Comparison of ENCODE assay signal across 11 cellular contexts in the genomic region with DNA sequence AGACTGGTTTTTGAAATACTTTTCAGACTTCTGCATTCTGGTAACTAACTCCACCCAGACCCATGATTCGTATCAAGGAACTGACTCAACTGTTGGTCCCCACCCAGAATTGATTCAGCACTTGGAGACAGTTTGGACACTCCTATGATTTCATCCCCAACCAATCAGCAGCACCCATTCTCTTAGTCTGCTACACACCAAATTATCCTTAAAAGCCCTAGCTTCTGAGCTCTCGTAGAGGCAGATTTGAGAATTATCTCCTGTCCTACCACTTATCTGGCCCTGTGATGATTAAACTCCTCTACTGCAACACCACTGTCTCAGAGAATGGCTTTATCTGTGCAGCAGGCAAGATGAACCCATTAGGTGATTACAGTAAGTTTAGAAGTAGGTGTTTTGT. TPM values are rescaled to one million over a fixed set of nuclear protein-coding genes. Genes with fewer than 3 reads are reported as not detected.
DNase-seq lines count a peak whose midpoint lies in the region; ATAC-seq and TF ChIP-seq lines count a peak whose summit lies in the region.
"Had no signal": no experiment of that assay in that cellular context is flagged by ENCODE, and none has a peak within 500 bp of the region (broad histone marks: within the 10 kb centered on the region; RNA-seq: fewer than 3 reads in every experiment).

No MANE protein-coding gene starts in this region.

- CTCF ChIA-PET in activated naive CD4-positive, alpha-beta T cell treated with anti-CD3 and anti-CD28 coated beads, Interleukin-2, amount 10 ng/mL, durations not matched to agents 7 days and 5 days (lab: Charles Lee) = interaction anchor here (1.2 kb wide), 1 partner anchor 27 kb away, joined by 3 read pairs; no protein-coding TSS in a partner anchor

- TF ChIP-seq CTCF in transverse colon (IDR thresholded peaks at IDR 0.05) = no peak

- TF ChIP-seq POLR2A in transverse colon (IDR thresholded peaks at IDR 0.05) = no peak

- H3K27me3 ChIP-seq in transverse colon = no peaks in the 10 kb centered on the region
- H3K27me3 ChIP-seq: uterus had no signal

- no peak for TF ChIP-seq EP300 in transverse colon (IDR thresholded peaks at IDR 0.05; ENCODE audit: low read depth)

- H3K36me3 ChIP-seq in transverse colon = no peaks in the 10 kb centered on the region
- H3K36me3 ChIP-seq: uterus had no signal

- peaks cover 2% of the 10 kb centered on the region for H3K36me3 Mint-ChIP-seq in activated naive CD4-positive, alpha-beta T cell treated with anti-CD3 and anti-CD28 coated beads, Interleukin-2, amount 10 ng/mL, durations not matched to agents 7 days and 5 days

- peaks cover 42% of the 10 kb centered on the region for H3K27me3 Mint-ChIP-seq in activated naive CD4-positive, alpha-beta T cell treated with anti-CD3 and anti-CD28 coated beads, Interleukin-2, amount 10 ng/mL, durations not matched to agents 7 days and 5 days
- peaks cover 32% of the 10 kb centered on the region for H3K27me3 Mint-ChIP-seq in stimulated activated naive CD8-positive, alpha-beta T cell treated with anti-CD3 and anti-CD28 coated beads, Interleukin-15, amount 100 ng/mL, for 72 hours

- peaks cover 14% of the 10 kb centered on the region for H3K9me3 Mint-ChIP-seq in activated naive CD4-positive, alpha-beta T cell treated with anti-CD3 and anti-CD28 coated beads, Interleukin-2, amount 10 ng/mL, durations not matched to agents 7 days and 5 days
- H3K9me3 Mint-ChIP-seq in stimulated activated naive CD8-positive, alpha-beta T cell treated with anti-CD3 and anti-CD28 coated beads, Interleukin-15, amount 100 ng/mL, for 72 hours = no peaks in the 10 kb centered on the region

- H3K9me3 ChIP-seq in transverse colon = no peaks in the 10 kb centered on the region
- H3K9me3 ChIP-seq: uterus had no signal

- ATAC-seq in esophagus mucosa = peak; percentile 97
- peak; percentile 71 for ATAC-seq in stimulated activated naive CD8-positive, alpha-beta T cell treated with anti-CD3 and anti-CD28 coated beads, Interleukin-15, amount 100 ng/mL, for 72 hours
- no peak for ATAC-seq in GM19035 (IDR thresholded peaks at IDR 0.05; ENCODE audit: unreplicated experiment)

- in situ Hi-C loops in transverse colon (cut with MboI; ENCODE audit: low pct_ligation_motif_present in 1 of 4, low pct_unique_long_range_greater_than_20kb in 1 of 4, low sequenced_read_pairs in 3 of 4) = no loop called here

- peaks cover 19% of the 10 kb centered on the region for H3K4me1 Mint-ChIP-seq in activated naive CD4-positive, alpha-beta T cell treated with anti-CD3 and anti-CD28 coated beads, Interleukin-2, amount 10 ng/mL, durations not matched to agents 7 days and 5 days
- H3K4me1 Mint-ChIP-seq in stimulated activated naive CD8-positive, alpha-beta T cell treated with anti-CD3 and anti-CD28 coated beads, Interleukin-15, amount 100 ng/mL, for 72 hours = peaks cover 14% of the 10 kb centered on the region

- H3K4me3 Mint-ChIP-seq in activated naive CD4-positive, alpha-beta T cell treated with anti-CD3 and anti-CD28 coated beads, Interleukin-2, amount 10 ng/mL, durations not matched to agents 7 days and 5 days = no peak overlapping the region
- H3K4me3 Mint-ChIP-seq in stimulated activated naive CD8-positive, alpha-beta T cell treated with anti-CD3 and anti-CD28 coated beads, Interleukin-15, amount 100 ng/mL, for 72 hours = no peak overlapping the region

- H3K27ac Mint-ChIP-seq in activated naive CD4-positive, alpha-beta T cell treated with anti-CD3 and anti-CD28 coated beads, Interleukin-2, amount 10 ng/mL, durations not matched to agents 7 days and 5 days = peak overlapping the region; percentile 76
- H3K27ac Mint-ChIP-seq in stimulated activated naive CD8-positive, alpha-beta T cell treated with anti-CD3 and anti-CD28 coated beads, Interleukin-15, amount 100 ng/mL, for 72 hours = no peak overlapping the region

- H3K4me3 ChIP-seq in transverse colon = no peak overlapping the region
- H3K4me3 ChIP-seq: uterus had no signal

- no peak overlapping the region for H3K27ac ChIP-seq in transverse colon
- H3K27ac ChIP-seq: uterus had no signal

- 58% methylated on average over 2 of the region's 2 CpGs; no CpG with 5 or more reads in 1 of the 2 donors for WGBS in transverse colon (ENCODE audit: low coverage in 1 of 2), 2 donors

- DNase-seq in activated naive CD4-positive, alpha-beta T cell treated with anti-CD3 and anti-CD28 coated beads, Interleukin-2, amount 10 ng/mL, durations not matched to agents 7 days and 5 days = no peak
- DNase-seq in activated naive CD4-positive, alpha-beta T cell treated with Interleukin-2 at 50 U/mL for 16 hours = no peak
- DNase-seq in RPMI7951 (ENCODE audit: low read depth) = peak; percentile 48
- DNase-seq in stimulated activated naive CD8-positive, alpha-beta T cell treated with anti-CD3 and anti-CD28 coated beads, Interleukin-15, amount 100 ng/mL, for 72 hours = peak in 1 of 2 donors; percentile 26
- no peak for DNase-seq in transverse colon
- no peak for DNase-seq in epidermal melanocyte (ENCODE audit: insufficient read length, low spot score)
- DNase-seq: C1 segment of cervical spinal cord; effector CD4-positive, alpha-beta T cell; uterus had no signal

- no peaks in the 10 kb centered on the region for H3K4me1 ChIP-seq in transverse colon
- H3K4me1 ChIP-seq: uterus had no signal

- intact Hi-C loops in transverse colon (cut with DNase I; ENCODE audit: low total_unique reads) = no loop called here

RNA-seq across cellular contexts. Expression of a gene that starts 7.7 kb away (rescaled TPM):
- 189 and 193 TPM in 2 replicates for total RNA-seq in RPMI7951 (2014; rRNA removed; shearing (Covaris generic))
- 52.4 TPM for total RNA-seq in esophagus mucosa
- total RNA-seq in transverse colon = 10 to 100 TPM; 21.3 to 66.2 (median 45.9) TPM

RNA-seq across cellular contexts. Expression of a gene that starts 14.8 kb away (rescaled TPM):
- total RNA-seq in RPMI7951 (2014; rRNA removed; shearing (Covaris generic)) = 0.24 and 0.78 TPM in 2 replicates
- total RNA-seq in esophagus mucosa = not detected
- under 1 TPM in 3 of 4 donors, not detected in 1; 0.16 to 1.00 (median 0.68) TPM for total RNA-seq in transverse colon

RNA-seq across cellular contexts. Expression of a gene that starts 22.0 kb away (rescaled TPM):
- 2.3 and 2.6 TPM in 2 replicates for total RNA-seq in RPMI7951 (2014; rRNA removed; shearing (Covaris generic))
- total RNA-seq in esophagus mucosa = 25.1 TPM
- 10 to 100 TPM in 2 of 4 donors, 1 to 10 TPM in 2; 1.9 to 17.1 (median 10.6) TPM for total RNA-seq in transverse colon
